ENCODE assay signal across 1 cellular context in the genomic region with DNA sequence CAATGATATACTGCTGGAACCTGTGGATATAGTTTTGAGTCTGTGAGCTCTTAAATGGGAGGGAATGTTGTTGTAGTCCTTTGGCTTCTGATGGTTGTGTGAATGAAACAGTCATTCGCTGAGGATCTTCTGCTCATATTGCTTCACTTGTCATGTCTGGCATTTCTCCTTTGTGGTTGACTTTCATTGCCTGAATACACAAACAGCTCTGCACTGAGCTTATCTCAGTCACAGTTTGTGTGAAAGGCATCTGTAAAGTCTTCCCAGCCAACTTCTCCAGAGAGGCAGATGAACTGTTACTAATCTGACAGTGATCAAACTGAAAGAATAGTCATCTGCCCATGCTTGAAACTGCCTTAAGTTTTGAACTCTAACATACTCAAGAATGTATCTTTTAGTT.
TF ChIP-seq lines count a peak whose summit lies in the region.

No MANE protein-coding gene starts in this region.

TF ChIP-seq in K562, 482 proteins besides CTCF, POLR2A, EP300 and RAD21 (continued from another document):
- TF ChIP-seq CEBPG (CRISPR knock-in tag; IDR thresholded peaks at IDR 0.05): peak; percentile 38; the same call in 1 of the 2 replicates
- TF ChIP-seq CEBPG (tag; conservative IDR thresholded peaks at IDR 0.05 in 1 of 2, IDR thresholded peaks at IDR 0.05 in 1 of 2): peak; percentile 46 to 62; a peak in 3 of 4 replicates
- TF ChIP-seq TEAD4 (IDR thresholded peaks at IDR 0.05; ENCODE audit: low read length): peak; percentile 65; the same call in 1 of the 2 replicates
- TF ChIP-seq TEAD4 (CRISPR knock-in tag; IDR thresholded peaks at IDR 0.05; ENCODE audit: borderline replicate concordance): no peak
- peak; percentile 31; the same call in 1 of the 2 replicates for TF ChIP-seq TAL1 (IDR thresholded peaks at IDR 0.05)
- TF ChIP-seq TBL1XR1 (IDR thresholded peaks at IDR 0.05; ENCODE audit: low read length in 2 of 2): no peak
- peak; percentile 47 for TF ChIP-seq MEIS2 (IDR thresholded peaks at IDR 0.05; ENCODE audit: partially characterized antibody)
- TF ChIP-seq ZNF75A (CRISPR knock-in tag; IDR thresholded peaks at IDR 0.05): peak; percentile 99
- TF ChIP-seq HMBOX1 (IDR thresholded peaks at IDR 0.05): peak; percentile 68
- peak; percentile 41 for TF ChIP-seq CBFA2T3 (IDR thresholded peaks at IDR 0.05)
- TF ChIP-seq SMARCA5 (IDR thresholded peaks at IDR 0.05): no peak
TF ChIP-seq in K562: peak in this region for 10.
